16 cellular contexts compared by ENCODE assay signal in the genomic region with DNA sequence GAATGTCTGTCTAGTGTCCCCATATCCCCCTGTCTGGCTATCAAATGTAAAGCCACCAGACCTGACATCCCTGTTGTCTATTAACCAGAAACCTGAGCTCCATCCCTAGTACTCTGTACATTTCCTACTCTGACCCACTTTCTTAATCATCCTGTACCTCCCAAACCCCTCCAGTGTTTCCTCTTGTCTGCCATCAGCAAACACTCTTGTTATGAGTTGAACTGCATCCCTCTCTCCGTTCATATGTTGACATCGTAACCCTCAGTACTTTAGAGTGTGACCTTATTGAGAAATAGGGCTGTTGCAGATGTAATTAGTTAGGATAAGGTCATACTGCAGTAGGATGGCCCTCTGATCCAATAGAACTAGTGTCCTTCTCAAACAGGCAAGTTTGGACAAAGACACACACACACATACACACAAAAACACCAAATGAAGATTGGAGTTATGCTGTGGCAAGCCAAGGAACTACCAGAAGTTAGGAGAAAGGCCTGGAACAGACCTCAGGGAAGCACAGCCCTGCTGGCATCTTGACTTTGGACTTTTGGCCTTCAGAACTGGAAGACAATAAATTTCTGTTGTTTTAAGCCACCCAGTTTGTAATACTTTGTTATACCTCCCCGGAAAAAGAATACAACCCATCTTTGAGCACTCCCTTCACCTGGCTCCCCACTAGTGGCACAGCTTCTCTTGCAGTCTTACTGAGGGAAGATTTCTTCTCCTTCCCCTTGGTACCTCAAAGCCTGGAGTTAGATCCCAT.
"Had no signal": no experiment of that assay in that cellular context is flagged by ENCODE, and none has a peak within 500 bp of the region (broad histone marks: within the 10 kb centered on the region; RNA-seq: fewer than 3 reads in every experiment).

No MANE protein-coding gene starts in this region.

- H3K4me3 ChIP-seq: coronary artery, gastrocnemius medialis, heart right ventricle, right atrium auricular region, smooth muscle cell had no signal

- DNase-seq: activated CD4-positive, CD25-positive, alpha-beta regulatory T cell; activated CD8-positive, alpha-beta memory T cell treated with anti-CD3 and anti-CD28 coated beads, Interleukin-2, amount 10 ng/mL, durations not matched to agents 7 days and 5 days; activated naive CD4-positive, alpha-beta T cell; activated T-cell treated with anti-CD3 and anti-CD28 coated beads, Interleukin-2, amount 50 U/mL, for 48 hours; effector CD8-positive, alpha-beta T cell; gastrocnemius medialis; heart right ventricle; left ventricle myocardium superior; SK-N-SH; stimulated activated naive CD4-positive, alpha-beta T cell; T-helper 17 cell; trophoblast cell had no signal

- H3K4me3 Mint-ChIP-seq: activated CD8-positive, alpha-beta memory T cell treated with anti-CD3 and anti-CD28 coated beads, Interleukin-2, amount 10 ng/mL, durations not matched to agents 7 days and 5 days; T-helper 17 cell had no signal

- ATAC-seq: activated CD8-positive, alpha-beta memory T cell treated with anti-CD3 and anti-CD28 coated beads, Interleukin-2, amount 10 ng/mL, durations not matched to agents 7 days and 5 days; gastrocnemius medialis; heart right ventricle; left ventricle myocardium superior; T-helper 17 cell had no signal

- H3K9ac ChIP-seq: SK-N-SH had no signal

- H3K36me3 Mint-ChIP-seq: activated CD8-positive, alpha-beta memory T cell treated with anti-CD3 and anti-CD28 coated beads, Interleukin-2, amount 10 ng/mL, durations not matched to agents 7 days and 5 days had no signal

- H3K4me1 ChIP-seq: gastrocnemius medialis, right atrium auricular region had no signal

- H3K27ac ChIP-seq: coronary artery, gastrocnemius medialis, heart right ventricle, neutrophil, right atrium auricular region had no signal

- H3K4me1 Mint-ChIP-seq: T-helper 17 cell had no signal

- H3K9me3 ChIP-seq: gastrocnemius medialis, heart right ventricle, neutrophil, right atrium auricular region, SK-N-SH had no signal

- H3K4me2 ChIP-seq: SK-N-SH, smooth muscle cell had no signal

- H3K27me3 Mint-ChIP-seq: activated CD8-positive, alpha-beta memory T cell treated with anti-CD3 and anti-CD28 coated beads, Interleukin-2, amount 10 ng/mL, durations not matched to agents 7 days and 5 days; T-helper 17 cell had no signal

- H3K9me2 ChIP-seq: SK-N-SH had no signal

- H3K27ac Mint-ChIP-seq: activated CD8-positive, alpha-beta memory T cell treated with anti-CD3 and anti-CD28 coated beads, Interleukin-2, amount 10 ng/mL, durations not matched to agents 7 days and 5 days; T-helper 17 cell had no signal

- H3K36me3 ChIP-seq: gastrocnemius medialis, heart right ventricle, neutrophil, right atrium auricular region had no signal

- H3K27me3 ChIP-seq: gastrocnemius medialis, heart right ventricle, neutrophil, right atrium auricular region had no signal
